ENCODE assay signal across 8 cellular contexts in genomic region chr19:48872884-48873475, GRCh38. TPM values are rescaled to one million over a fixed set of nuclear protein-coding genes. Genes with fewer than 3 reads are reported as not detected.
DNase-seq lines count a peak whose midpoint lies in the region; ATAC-seq and TF ChIP-seq lines count a peak whose summit lies in the region.

No MANE protein-coding gene starts in this region.

- TF ChIP-seq POLR2A in stomach (IDR thresholded peaks at IDR 0.05), result no peak

- intact Hi-C loops in activated T-helper 2 cell treated with anti-CD3 and anti-CD28 coated beads, Interferon-gamma antibody, Interleukin-2, Interleukin-4, amounts not matched to agents 10 μg/mL and 5 μg/mL and 100 μg/mL, durations not matched to agents 14 hours and 24 hours and 36 hours (cut with micrococcal nuclease), result loop anchor here (1.0 to 5.0 kb wide), 2 partner anchors 92 to 551 kb away; partner anchors contain the start of gene FTL
- intact Hi-C loops in stomach (cut with DNase I; ENCODE audit: low total_unique reads), result no loop called here

- H3K9me3 ChIP-seq in stomach, result no peaks in the 10 kb centered on the region

- 0 to 3% (median 2%) methylated on average over 14 of the region's 14 CpGs for WGBS in stomach, 5 donors

- no peak for TF ChIP-seq CTCF in stomach (IDR thresholded peaks at IDR 0.05)

- H3K27ac Mint-ChIP-seq in activated T-helper 2 cell treated with anti-CD3 and anti-CD28 coated beads, Interferon-gamma antibody, Interleukin-2, Interleukin-4, amounts not matched to agents 10 μg/mL and 5 μg/mL and 100 μg/mL, durations not matched to agents 14 hours and 24 hours and 36 hours, result peak overlapping the region; percentile 99
- peak overlapping the region; percentile 99 for H3K27ac Mint-ChIP-seq in natural killer cell treated with Interleukin-12 subunit alpha and Interleukin-12 subunit beta and Interleukin-15 and Interleukin-18, amount 100 ng/mL, for 72 hours

- H3K4me1 Mint-ChIP-seq in activated T-helper 2 cell treated with anti-CD3 and anti-CD28 coated beads, Interferon-gamma antibody, Interleukin-2, Interleukin-4, amounts not matched to agents 10 μg/mL and 5 μg/mL and 100 μg/mL, durations not matched to agents 14 hours and 24 hours and 36 hours (ENCODE audit: low read depth), result peaks cover 41% of the 10 kb centered on the region
- peaks cover 47% of the 10 kb centered on the region in 2 donors for H3K4me1 Mint-ChIP-seq in natural killer cell treated with Interleukin-12 subunit alpha and Interleukin-12 subunit beta and Interleukin-15 and Interleukin-18, amount 100 ng/mL, for 72 hours (ENCODE audit: low read depth in 2 of 2)

- H3K27ac ChIP-seq in stomach, result peak overlapping the region; percentile 98 to 100 (median 100)

- peaks cover 52 to 67% (median 65%) of the 10 kb centered on the region in 4 donors for H3K4me1 ChIP-seq in stomach

- in situ Hi-C loops in G401 (cut with HindIII; ENCODE audit: low sequenced_read_pairs), result no loop called here

- H3K27me3 ChIP-seq in stomach, result no peaks in the 10 kb centered on the region

- peaks cover 4% of the 10 kb centered on the region for H3K27me3 Mint-ChIP-seq in activated T-helper 2 cell treated with anti-CD3 and anti-CD28 coated beads, Interferon-gamma antibody, Interleukin-2, Interleukin-4, amounts not matched to agents 10 μg/mL and 5 μg/mL and 100 μg/mL, durations not matched to agents 14 hours and 24 hours and 36 hours (ENCODE audit: low read depth)
- H3K27me3 Mint-ChIP-seq in natural killer cell treated with Interleukin-12 subunit alpha and Interleukin-12 subunit beta and Interleukin-15 and Interleukin-18, amount 100 ng/mL, for 72 hours, result peaks cover 4 to 6% of the 10 kb centered on the region in 2 donors

- peaks cover 47% of the 10 kb centered on the region for H3K36me3 Mint-ChIP-seq in activated T-helper 2 cell treated with anti-CD3 and anti-CD28 coated beads, Interferon-gamma antibody, Interleukin-2, Interleukin-4, amounts not matched to agents 10 μg/mL and 5 μg/mL and 100 μg/mL, durations not matched to agents 14 hours and 24 hours and 36 hours (ENCODE audit: low read depth)
- H3K36me3 Mint-ChIP-seq in natural killer cell treated with Interleukin-12 subunit alpha and Interleukin-12 subunit beta and Interleukin-15 and Interleukin-18, amount 100 ng/mL, for 72 hours, result peaks cover 38% of the 10 kb centered on the region

- DNase-seq in G401 (ENCODE audit: low spot score) (peak; percentile 77), HuH-7.5 (ENCODE audit: low spot score) (peak; percentile 93), RPMI7951 (ENCODE audit: low read depth) (peak; percentile 96), fibroblast of peridontal ligament (ENCODE audit: extremely low read depth) (peak; percentile 97), stomach (peak; percentile 90)
- DNase-seq in activated T-helper 2 cell treated with anti-CD3 and anti-CD28 coated beads, Interferon-gamma antibody, Interleukin-2, Interleukin-4, amounts not matched to agents 10 μg/mL and 5 μg/mL and 100 μg/mL, durations not matched to agents 14 hours and 24 hours and 36 hours (ENCODE audit: low spot score), result peak; percentile 80
- peak; percentile 84 for DNase-seq in natural killer cell treated with Interleukin-12 subunit alpha and Interleukin-12 subunit beta and Interleukin-15 and Interleukin-18, amount 100 ng/mL, for 72 hours (ENCODE audit: low spot score)

- peak overlapping the region; percentile 94 for H3K4me3 Mint-ChIP-seq in activated T-helper 2 cell treated with anti-CD3 and anti-CD28 coated beads, Interferon-gamma antibody, Interleukin-2, Interleukin-4, amounts not matched to agents 10 μg/mL and 5 μg/mL and 100 μg/mL, durations not matched to agents 14 hours and 24 hours and 36 hours (ENCODE audit: low read depth)
- H3K4me3 Mint-ChIP-seq in natural killer cell treated with Interleukin-12 subunit alpha and Interleukin-12 subunit beta and Interleukin-15 and Interleukin-18, amount 100 ng/mL, for 72 hours, result peak overlapping the region; percentile 100

- H3K4me3 ChIP-seq in stomach, result peak overlapping the region; percentile 73 to 100 (median 96)

- TF ChIP-seq EP300 in stomach (IDR thresholded peaks at IDR 0.05), result no peak

- H3K9me3 Mint-ChIP-seq in activated T-helper 2 cell treated with anti-CD3 and anti-CD28 coated beads, Interferon-gamma antibody, Interleukin-2, Interleukin-4, amounts not matched to agents 10 μg/mL and 5 μg/mL and 100 μg/mL, durations not matched to agents 14 hours and 24 hours and 36 hours, result no peaks in the 10 kb centered on the region
- H3K9me3 Mint-ChIP-seq in natural killer cell treated with Interleukin-12 subunit alpha and Interleukin-12 subunit beta and Interleukin-15 and Interleukin-18, amount 100 ng/mL, for 72 hours, result no peaks in the 10 kb centered on the region

- ATAC-seq in natural killer cell treated with Interleukin-12 subunit alpha and Interleukin-12 subunit beta and Interleukin-15 and Interleukin-18, amount 100 ng/mL, for 72 hours, result peak; percentile 56 to 66
- ATAC-seq in GM19397 (IDR thresholded peaks at IDR 0.05; ENCODE audit: unreplicated experiment), result no peak

- peaks cover 34 to 49% (median 40%) of the 10 kb centered on the region in 4 donors for H3K36me3 ChIP-seq in stomach

RNA-seq across cellular contexts. Expression of gene PPP1R15A, which starts 0.8 kb away (rescaled TPM):
- total RNA-seq in G401 (2014; rRNA removed; shearing (Covaris generic)), result 44.0 and 58.7 TPM in 2 replicates
- total RNA-seq in RPMI7951 (2014; rRNA removed; shearing (Covaris generic)), result 25.7 and 27.3 TPM in 2 replicates
- 30.8 and 31.8 TPM in 2 replicates for total RNA-seq in activated T-helper 2 cell treated with anti-CD3 and anti-CD28 coated beads, Interferon-gamma antibody, Interleukin-2, Interleukin-4, amounts not matched to agents 10 μg/mL and 5 μg/mL and 100 μg/mL, durations not matched to agents 14 hours and 24 hours and 36 hours
- 100 to 1,000 TPM in 1 of 2 donors, 10 to 100 TPM in 1; 74.1 to 111 TPM for total RNA-seq in natural killer cell treated with Interleukin-12 subunit alpha and Interleukin-12 subunit beta and Interleukin-15 and Interleukin-18, amount 100 ng/mL, for 72 hours
- total RNA-seq in stomach, result 100 to 1,000 TPM in 1 of 5 donors, 10 to 100 TPM in 4; 14.6 to 107 (median 35.1) TPM
- polyA plus RNA-seq in stomach, result 10 to 100 TPM; 34.6 to 59.8 (median 37.1) TPM

RNA-seq across cellular contexts. Expression of gene PLEKHA4, which starts 4.6 kb away (rescaled TPM):
- 12.4 and 20.4 TPM in 2 replicates for total RNA-seq in G401 (2014; rRNA removed; shearing (Covaris generic))
- 1.8 and 4.4 TPM in 2 replicates for total RNA-seq in RPMI7951 (2014; rRNA removed; shearing (Covaris generic))
- 1.6 and 2.2 TPM in 2 replicates for total RNA-seq in activated T-helper 2 cell treated with anti-CD3 and anti-CD28 coated beads, Interferon-gamma antibody, Interleukin-2, Interleukin-4, amounts not matched to agents 10 μg/mL and 5 μg/mL and 100 μg/mL, durations not matched to agents 14 hours and 24 hours and 36 hours
- 1 to 10 TPM; 3.8 to 5.4 TPM for total RNA-seq in natural killer cell treated with Interleukin-12 subunit alpha and Interleukin-12 subunit beta and Interleukin-15 and Interleukin-18, amount 100 ng/mL, for 72 hours
- total RNA-seq in stomach, result 10 to 100 TPM in 2 of 5 donors, 1 to 10 TPM in 3; 1.7 to 35.6 (median 4.8) TPM
- polyA plus RNA-seq in stomach, result 10 to 100 TPM; 30.1 to 85.0 (median 75.3) TPM

RNA-seq across cellular contexts. Expression of gene TULP2, which starts 25.6 kb away (rescaled TPM):
- total RNA-seq in G401 (2014; rRNA removed; shearing (Covaris generic)), result not detected in 2 replicates
- not detected in 2 replicates for total RNA-seq in RPMI7951 (2014; rRNA removed; shearing (Covaris generic))
- total RNA-seq in activated T-helper 2 cell treated with anti-CD3 and anti-CD28 coated beads, Interferon-gamma antibody, Interleukin-2, Interleukin-4, amounts not matched to agents 10 μg/mL and 5 μg/mL and 100 μg/mL, durations not matched to agents 14 hours and 24 hours and 36 hours, result not detected in 2 replicates
- total RNA-seq in natural killer cell treated with Interleukin-12 subunit alpha and Interleukin-12 subunit beta and Interleukin-15 and Interleukin-18, amount 100 ng/mL, for 72 hours, result not detected
- total RNA-seq in stomach, result 1 to 10 TPM in 2 of 5 donors, not detected in 3; 1.2 to 1.3 TPM
- polyA plus RNA-seq in stomach, result not detected

RNA-seq across cellular contexts. Expression of gene NUCB1, which starts 27.1 kb away (rescaled TPM):
- 201 and 252 TPM in 2 replicates for total RNA-seq in G401 (2014; rRNA removed; shearing (Covaris generic))
- total RNA-seq in RPMI7951 (2014; rRNA removed; shearing (Covaris generic)), result 203 and 249 TPM in 2 replicates
- 142 and 147 TPM in 2 replicates for total RNA-seq in activated T-helper 2 cell treated with anti-CD3 and anti-CD28 coated beads, Interferon-gamma antibody, Interleukin-2, Interleukin-4, amounts not matched to agents 10 μg/mL and 5 μg/mL and 100 μg/mL, durations not matched to agents 14 hours and 24 hours and 36 hours
- total RNA-seq in natural killer cell treated with Interleukin-12 subunit alpha and Interleukin-12 subunit beta and Interleukin-15 and Interleukin-18, amount 100 ng/mL, for 72 hours, result 100 to 1,000 TPM; 213 to 270 TPM
- total RNA-seq in stomach, result 100 to 1,000 TPM; 117 to 503 (median 135) TPM
- polyA plus RNA-seq in stomach, result 100 to 1,000 TPM in 1 of 3 donors, 10 to 100 TPM in 2; 68.9 to 118 (median 91.5) TPM

RNA-seq across cellular contexts. Expression of gene HSD17B14, which starts 36.7 kb away (rescaled TPM):
- total RNA-seq in G401 (2014; rRNA removed; shearing (Covaris generic)), result 62.8 and 69.0 TPM in 2 replicates
- total RNA-seq in RPMI7951 (2014; rRNA removed; shearing (Covaris generic)), result 0.84 and 3.0 TPM in 2 replicates
- total RNA-seq in activated T-helper 2 cell treated with anti-CD3 and anti-CD28 coated beads, Interferon-gamma antibody, Interleukin-2, Interleukin-4, amounts not matched to agents 10 μg/mL and 5 μg/mL and 100 μg/mL, durations not matched to agents 14 hours and 24 hours and 36 hours, result 0.57 and 0.89 TPM in 2 replicates
- under 1 TPM in 1 of 2 donors, not detected in 1; 0.26 TPM for total RNA-seq in natural killer cell treated with Interleukin-12 subunit alpha and Interleukin-12 subunit beta and Interleukin-15 and Interleukin-18, amount 100 ng/mL, for 72 hours
- 10 to 100 TPM in 2 of 5 donors, 1 to 10 TPM in 2, not detected in 1; 2.8 to 41.4 (median 17.3) TPM for total RNA-seq in stomach
- 1 to 10 TPM; 5.4 to 9.8 (median 9.4) TPM for polyA plus RNA-seq in stomach
